Comparison of ENCODE assay signal across 8 cellular contexts in the genomic region with DNA sequence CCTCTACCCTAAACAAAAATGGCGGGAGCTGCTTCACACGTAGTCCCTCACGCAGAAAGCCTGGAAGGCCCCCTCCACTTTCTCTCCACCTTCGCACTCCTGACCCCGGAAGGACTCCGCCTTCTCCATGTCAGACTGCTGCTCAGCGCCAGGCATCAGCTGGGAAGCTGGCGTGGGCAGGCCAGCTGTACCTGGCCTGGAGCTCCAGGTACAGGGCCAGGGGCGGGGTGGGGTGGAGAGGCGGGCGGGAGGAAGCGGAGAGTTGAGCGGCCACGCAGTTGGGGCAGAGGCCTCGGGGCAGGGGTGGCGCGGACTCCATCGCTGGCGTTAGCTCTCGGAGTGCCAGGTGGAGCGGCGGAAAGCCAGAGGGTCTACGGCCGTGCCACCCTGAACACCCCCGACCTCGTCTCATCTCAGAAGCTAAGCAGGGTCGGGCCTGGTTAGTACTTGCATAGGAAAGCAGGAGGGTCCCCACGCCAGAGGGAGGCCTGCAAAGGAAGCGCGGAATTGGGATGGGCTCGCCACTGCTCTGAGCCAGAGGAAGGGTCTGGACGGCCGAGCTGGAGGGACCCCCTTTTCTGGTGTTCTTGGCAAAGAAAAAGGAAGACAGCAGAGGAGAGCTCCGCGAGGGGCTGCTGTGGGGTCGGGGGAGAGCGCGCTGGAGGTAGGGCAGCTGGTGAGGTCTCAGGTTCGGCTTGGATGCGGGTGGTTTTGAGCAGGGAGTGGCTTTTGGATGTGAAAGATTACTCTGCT. TPM values are rescaled to one million over a fixed set of nuclear protein-coding genes. Genes with fewer than 3 reads are reported as not detected.
DNase-seq lines count a peak whose midpoint lies in the region; ATAC-seq and TF ChIP-seq lines count a peak whose summit lies in the region.

A gene with protein sequence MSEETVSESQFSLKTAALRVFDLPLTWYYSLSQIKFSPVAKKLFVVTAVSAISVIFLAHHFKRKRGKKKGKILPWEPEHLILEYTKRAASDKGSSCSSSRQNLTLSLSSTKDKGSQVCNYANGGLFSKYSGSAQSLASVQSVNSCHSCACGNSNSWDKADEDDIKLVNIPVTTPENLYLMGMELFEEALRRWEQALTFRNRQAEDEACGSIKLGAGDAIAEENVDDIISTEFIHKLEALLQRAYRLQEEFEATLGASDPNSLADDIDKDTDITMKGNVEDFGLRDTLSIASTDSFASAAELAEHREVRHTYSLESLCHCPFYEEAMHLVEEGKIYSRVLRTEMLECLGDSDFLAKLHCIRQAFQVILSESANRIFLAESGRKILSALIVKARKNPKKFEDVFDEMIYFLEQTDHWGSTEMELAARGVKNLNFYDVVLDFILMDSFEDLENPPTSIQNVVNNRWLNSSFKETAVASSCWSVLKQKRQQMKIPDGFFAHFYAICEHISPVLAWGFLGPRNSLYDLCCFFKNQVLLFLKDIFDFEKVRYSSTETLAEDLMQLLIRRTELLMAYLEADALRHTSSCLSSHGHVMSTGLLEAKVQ (plus strand): TSS at position 121 of the 753 bp plus-strand sequence. CDS start 3,604 bp downstream, outside the sequence.

- ATAC-seq in HG02623 (IDR thresholded peaks at IDR 0.05; ENCODE audit: unreplicated experiment) (peak; percentile 97), SK-N-SH treated with all-trans-retinoic acid at 6 μM for 48 hours (peak; percentile 99)
- peak; percentile 98 to 99 for ATAC-seq in activated naive CD4-positive, alpha-beta T cell treated with anti-CD3 and anti-CD28 coated beads, Interleukin-2, amount 50 U/mL, for 72 hours

- no peaks in the 10 kb centered on the region for H3K27me3 ChIP-seq in osteoblast (ENCODE audit: insufficient read depth, low read length)
- H3K27me3 ChIP-seq in testis = no peaks in the 10 kb centered on the region

- TF ChIP-seq POLR2A in testis (IDR thresholded peaks at IDR 0.05) = no peak

- H3K27ac ChIP-seq in osteoblast (ENCODE audit: low read depth, low read length) (peak within 1 kb of the TSS; percentile 54), testis (peak within 1 kb of the TSS in 1 of 2 donors; percentile 66)

- H3K4me1 Mint-ChIP-seq in glutamatergic neuron (ENCODE audit: low read depth, unreplicated experiment) = peaks cover 2% of the 10 kb centered on the region

- WGBS in testis, 2 donors = 0% methylated on average over 36 to 38 of the region's 40 CpGs

- peak within 1 kb of the TSS; percentile 99 for H3K4me3 Mint-ChIP-seq in glutamatergic neuron (ENCODE audit: unreplicated experiment)

- H3K4me3 ChIP-seq in osteoblast (ENCODE audit: insufficient read depth, low read length) = peak within 1 kb of the TSS; percentile 95
- H3K4me3 ChIP-seq in testis = peak within 1 kb of the TSS; percentile 80 to 82

- peaks cover 21 to 26% of the 10 kb centered on the region in 2 donors for H3K36me3 Mint-ChIP-seq in activated naive CD4-positive, alpha-beta T cell treated with anti-CD3 and anti-CD28 coated beads, Interleukin-2, amount 50 U/mL, for 72 hours
- H3K36me3 Mint-ChIP-seq in glutamatergic neuron (ENCODE audit: unreplicated experiment) = peaks cover 3% of the 10 kb centered on the region

- H2AFZ ChIP-seq in osteoblast (ENCODE audit: low read length) = peak within 1 kb of the TSS; percentile 91

- peaks cover 0 to 4% of the 10 kb centered on the region in 2 donors for H3K9me3 Mint-ChIP-seq in activated naive CD4-positive, alpha-beta T cell treated with anti-CD3 and anti-CD28 coated beads, Interleukin-2, amount 50 U/mL, for 72 hours
- peaks cover 3% of the 10 kb centered on the region for H3K9me3 Mint-ChIP-seq in glutamatergic neuron (ENCODE audit: unreplicated experiment)

- peaks cover 4% of the 10 kb centered on the region for H4K20me1 ChIP-seq in osteoblast (ENCODE audit: insufficient read depth, low read length)

- TF ChIP-seq CTCF in GM10266 (IDR thresholded peaks at IDR 0.05; ENCODE audit: control insufficient read depth, insufficient read depth, low read depth, missing control alignments) = no peak
- TF ChIP-seq CTCF in glutamatergic neuron (IDR thresholded peaks at IDR 0.05; ENCODE audit: partially characterized antibody, unreplicated experiment) = no peak
- TF ChIP-seq CTCF in osteoblast (IDR thresholded peaks at IDR 0.05; ENCODE audit: extremely low read depth, low read depth, low read length) = no peak
- no peak for TF ChIP-seq CTCF in testis (IDR thresholded peaks at IDR 0.05)

- H3K27me3 Mint-ChIP-seq in glutamatergic neuron (ENCODE audit: unreplicated experiment) = no peaks in the 10 kb centered on the region

- H3K27ac Mint-ChIP-seq in activated naive CD4-positive, alpha-beta T cell treated with anti-CD3 and anti-CD28 coated beads, Interleukin-2, amount 50 U/mL, for 72 hours = peak within 1 kb of the TSS; percentile 92 to 95
- peak within 1 kb of the TSS; percentile 83 for H3K27ac Mint-ChIP-seq in glutamatergic neuron (ENCODE audit: unreplicated experiment)

- H3K4me1 ChIP-seq in osteoblast (ENCODE audit: insufficient read depth, low read length) (peaks cover 13% of the 10 kb centered on the region), testis (no peaks in the 10 kb centered on the region)

- H3K9me3 ChIP-seq in osteoblast (ENCODE audit: low read depth, low read length) (no peaks in the 10 kb centered on the region), testis (no peaks in the 10 kb centered on the region)

- DNase-seq in GM10266 (ENCODE audit: extremely low spot score) (peak; percentile 79), NCI-H1092 treated with DMSO at 0.1 percent for 48 hours (lab: John Stamatoyannopoulos, UW) (peak; percentile 95), glutamatergic neuron (peak; percentile 81), osteoblast (ENCODE audit: insufficient read length, low spot score, missing footprints) (peak; percentile 89), testis (peak; percentile 97)
- peak; percentile 86 for DNase-seq in activated naive CD4-positive, alpha-beta T cell treated with anti-CD3 and anti-CD28 coated beads, Interleukin-2, amount 50 U/mL, for 72 hours (ENCODE audit: low spot score in 2 of 2)

- intact Hi-C loops in testis (cut with DNase I; ENCODE audit: low total_unique reads) = no loop called here

- H3K79me2 ChIP-seq in osteoblast (ENCODE audit: insufficient read depth, low read length) = peaks cover 53% of the 10 kb centered on the region

- H3K36me3 ChIP-seq in osteoblast (ENCODE audit: insufficient read depth, low read length) (peaks cover 4% of the 10 kb centered on the region), testis (ENCODE audit: low read depth, missing control alignments) (no peaks in the 10 kb centered on the region)

- H3K4me2 ChIP-seq in osteoblast (ENCODE audit: insufficient read depth, low read length) = peak within 1 kb of the TSS; percentile 95

TF ChIP-seq in SK-N-SH treated with all-trans-retinoic acid at 6 μM for 48 hours, 23 proteins besides CTCF, POLR2A, EP300 and RAD21 (continues in another document):
- TF ChIP-seq OSR1 (CRISPR knock-in tag; IDR thresholded peaks at IDR 0.05) = no peak
- TF ChIP-seq, protein P1, sequence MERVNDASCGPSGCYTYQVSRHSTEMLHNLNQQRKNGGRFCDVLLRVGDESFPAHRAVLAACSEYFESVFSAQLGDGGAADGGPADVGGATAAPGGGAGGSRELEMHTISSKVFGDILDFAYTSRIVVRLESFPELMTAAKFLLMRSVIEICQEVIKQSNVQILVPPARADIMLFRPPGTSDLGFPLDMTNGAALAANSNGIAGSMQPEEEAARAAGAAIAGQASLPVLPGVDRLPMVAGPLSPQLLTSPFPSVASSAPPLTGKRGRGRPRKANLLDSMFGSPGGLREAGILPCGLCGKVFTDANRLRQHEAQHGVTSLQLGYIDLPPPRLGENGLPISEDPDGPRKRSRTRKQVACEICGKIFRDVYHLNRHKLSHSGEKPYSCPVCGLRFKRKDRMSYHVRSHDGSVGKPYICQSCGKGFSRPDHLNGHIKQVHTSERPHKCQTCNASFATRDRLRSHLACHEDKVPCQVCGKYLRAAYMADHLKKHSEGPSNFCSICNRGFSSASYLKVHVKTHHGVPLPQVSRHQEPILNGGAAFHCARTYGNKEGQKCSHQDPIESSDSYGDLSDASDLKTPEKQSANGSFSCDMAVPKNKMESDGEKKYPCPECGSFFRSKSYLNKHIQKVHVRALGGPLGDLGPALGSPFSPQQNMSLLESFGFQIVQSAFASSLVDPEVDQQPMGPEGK (CRISPR knock-in tag; IDR thresholded peaks at IDR 0.05; ENCODE audit: borderline replicate concordance) = no peak
- TF ChIP-seq, protein P2, sequence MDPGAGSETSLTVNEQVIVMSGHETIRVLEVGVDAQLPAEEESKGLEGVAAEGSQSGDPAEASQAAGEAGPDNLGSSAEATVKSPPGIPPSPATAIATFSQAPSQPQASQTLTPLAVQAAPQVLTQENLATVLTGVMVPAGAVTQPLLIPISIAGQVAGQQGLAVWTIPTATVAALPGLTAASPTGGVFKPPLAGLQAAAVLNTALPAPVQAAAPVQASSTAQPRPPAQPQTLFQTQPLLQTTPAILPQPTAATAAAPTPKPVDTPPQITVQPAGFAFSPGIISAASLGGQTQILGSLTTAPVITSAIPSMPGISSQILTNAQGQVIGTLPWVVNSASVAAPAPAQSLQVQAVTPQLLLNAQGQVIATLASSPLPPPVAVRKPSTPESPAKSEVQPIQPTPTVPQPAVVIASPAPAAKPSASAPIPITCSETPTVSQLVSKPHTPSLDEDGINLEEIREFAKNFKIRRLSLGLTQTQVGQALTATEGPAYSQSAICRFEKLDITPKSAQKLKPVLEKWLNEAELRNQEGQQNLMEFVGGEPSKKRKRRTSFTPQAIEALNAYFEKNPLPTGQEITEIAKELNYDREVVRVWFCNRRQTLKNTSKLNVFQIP (CRISPR knock-in tag; IDR thresholded peaks at IDR 0.05; ENCODE audit: borderline replicate concordance, low read depth) = no peak

RNA-seq across cellular contexts. Expression of the gene that starts here (rescaled TPM):
- 10 to 100 TPM in 1 of 2 donors, 1 to 10 TPM in 1; 9.7 to 11.5 TPM for total RNA-seq in activated naive CD4-positive, alpha-beta T cell treated with anti-CD3 and anti-CD28 coated beads, Interleukin-2, amount 50 U/mL, for 72 hours
- 10.2 TPM for total RNA-seq in glutamatergic neuron (ENCODE audit: unreplicated experiment)
- total RNA-seq in osteoblast = 13.8 and 15.9 TPM in 2 replicates
- 10 to 100 TPM; 11.2 to 11.3 TPM for total RNA-seq in testis
- 11.1 TPM for polyA plus RNA-seq in testis (ENCODE audit: insufficient read depth, low read depth, low replicate concordance)
